ENCODE assay signal across 1 cellular context in genomic region chr14:67527756-67528155, GRCh38.
TF ChIP-seq lines count a peak whose summit lies in the region.

No MANE protein-coding gene starts in this region.

TF ChIP-seq in GM23338, 12 proteins besides CTCF, POLR2A, EP300 and RAD21:
- TF ChIP-seq JUNB (IDR thresholded peaks at IDR 0.05; ENCODE audit: unreplicated experiment) (no peak), CREB1 (CRISPR knock-in tag; IDR thresholded peaks at IDR 0.05; ENCODE audit: low read depth) (no peak), ZNF462 (CRISPR knock-in tag; IDR thresholded peaks at IDR 0.05) (no peak), ZNF331 (CRISPR knock-in tag; IDR thresholded peaks at IDR 0.05; ENCODE audit: low read depth) (no peak), EZH2 (IDR thresholded peaks at IDR 0.05; ENCODE audit: low read depth, unreplicated experiment) (no peak), EZH2phosphoT487 (IDR thresholded peaks at IDR 0.05; ENCODE audit: unreplicated experiment) (no peak), STAT1 (IDR thresholded peaks at IDR 0.05; ENCODE audit: unreplicated experiment) (no peak), POLR2AphosphoS5 (IDR thresholded peaks at IDR 0.05; ENCODE audit: low read depth) (no peak), ZNF114 (CRISPR knock-in tag; IDR thresholded peaks at IDR 0.05) (no peak), NANOG (IDR thresholded peaks at IDR 0.05; ENCODE audit: borderline replicate concordance) (no peak), ETS1 (IDR thresholded peaks at IDR 0.05) (no peak)
- TF ChIP-seq, protein P1, sequence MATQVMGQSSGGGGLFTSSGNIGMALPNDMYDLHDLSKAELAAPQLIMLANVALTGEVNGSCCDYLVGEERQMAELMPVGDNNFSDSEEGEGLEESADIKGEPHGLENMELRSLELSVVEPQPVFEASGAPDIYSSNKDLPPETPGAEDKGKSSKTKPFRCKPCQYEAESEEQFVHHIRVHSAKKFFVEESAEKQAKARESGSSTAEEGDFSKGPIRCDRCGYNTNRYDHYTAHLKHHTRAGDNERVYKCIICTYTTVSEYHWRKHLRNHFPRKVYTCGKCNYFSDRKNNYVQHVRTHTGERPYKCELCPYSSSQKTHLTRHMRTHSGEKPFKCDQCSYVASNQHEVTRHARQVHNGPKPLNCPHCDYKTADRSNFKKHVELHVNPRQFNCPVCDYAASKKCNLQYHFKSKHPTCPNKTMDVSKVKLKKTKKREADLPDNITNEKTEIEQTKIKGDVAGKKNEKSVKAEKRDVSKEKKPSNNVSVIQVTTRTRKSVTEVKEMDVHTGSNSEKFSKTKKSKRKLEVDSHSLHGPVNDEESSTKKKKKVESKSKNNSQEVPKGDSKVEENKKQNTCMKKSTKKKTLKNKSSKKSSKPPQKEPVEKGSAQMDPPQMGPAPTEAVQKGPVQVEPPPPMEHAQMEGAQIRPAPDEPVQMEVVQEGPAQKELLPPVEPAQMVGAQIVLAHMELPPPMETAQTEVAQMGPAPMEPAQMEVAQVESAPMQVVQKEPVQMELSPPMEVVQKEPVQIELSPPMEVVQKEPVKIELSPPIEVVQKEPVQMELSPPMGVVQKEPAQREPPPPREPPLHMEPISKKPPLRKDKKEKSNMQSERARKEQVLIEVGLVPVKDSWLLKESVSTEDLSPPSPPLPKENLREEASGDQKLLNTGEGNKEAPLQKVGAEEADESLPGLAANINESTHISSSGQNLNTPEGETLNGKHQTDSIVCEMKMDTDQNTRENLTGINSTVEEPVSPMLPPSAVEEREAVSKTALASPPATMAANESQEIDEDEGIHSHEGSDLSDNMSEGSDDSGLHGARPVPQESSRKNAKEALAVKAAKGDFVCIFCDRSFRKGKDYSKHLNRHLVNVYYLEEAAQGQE (IDR thresholded peaks at IDR 0.05; ENCODE audit: unreplicated experiment) = no peak
